22 cellular contexts compared by ENCODE assay signal in the genomic region with DNA sequence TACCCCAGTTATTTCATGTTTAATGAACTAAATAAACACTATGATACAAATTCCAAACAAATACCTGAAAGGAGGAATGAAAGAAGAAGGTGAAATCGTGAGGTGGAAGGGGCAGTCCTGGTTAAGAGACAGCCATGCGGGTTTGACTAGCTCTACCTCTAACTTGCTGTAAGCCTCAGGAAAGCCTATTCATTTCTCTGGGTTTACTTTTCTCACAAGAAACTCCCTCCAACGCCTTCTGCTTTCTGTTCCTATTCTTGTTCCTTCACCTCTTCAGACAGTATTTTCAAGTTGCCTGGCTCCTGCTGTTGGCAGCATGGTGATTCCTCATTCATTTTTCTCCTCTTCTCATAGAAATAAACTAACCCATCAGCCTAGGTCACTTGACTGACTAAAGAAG.
"Had no signal": no experiment of that assay in that cellular context is flagged by ENCODE, and none has a peak within 500 bp of the region (broad histone marks: within the 10 kb centered on the region; RNA-seq: fewer than 3 reads in every experiment).

No MANE protein-coding gene starts in this region.

- H3K4me3 ChIP-seq: pancreas, psoas muscle, right atrium auricular region, spleen, testis, vagina had no signal

- H3K4me1 Mint-ChIP-seq: activated naive CD8-positive, alpha-beta T cell treated with anti-CD3 and anti-CD28 coated beads for 36 hours; memory B cell; WTC11 had no signal

- H3K27ac Mint-ChIP-seq: activated naive CD8-positive, alpha-beta T cell treated with anti-CD3 and anti-CD28 coated beads for 36 hours; activated T-cell treated with anti-CD3 and anti-CD28 coated beads, Interleukin-2, amount 50 U/mL, for 24 hours; activated T-helper 17 cell treated with anti-CD3 and anti-CD28 coated beads, Interleukin-2, amount 50 U/mL, for 72 hours; memory B cell; nephron; WTC11 had no signal

- H3K36me3 ChIP-seq: neutrophil, pancreas, right atrium auricular region, vagina had no signal

- H3K9me3 Mint-ChIP-seq: activated naive CD8-positive, alpha-beta T cell treated with anti-CD3 and anti-CD28 coated beads for 36 hours; activated T-helper 17 cell treated with anti-CD3 and anti-CD28 coated beads, Interleukin-2, amount 50 U/mL, for 72 hours; memory B cell; nephron; WTC11 had no signal

- ATAC-seq: activated T-helper 17 cell treated with anti-CD3 and anti-CD28 coated beads, Interleukin-2, amount 50 U/mL, for 72 hours; foreskin keratinocyte; left colon; pancreas; psoas muscle; WTC11 had no signal

- H3K27me3 Mint-ChIP-seq: activated naive CD8-positive, alpha-beta T cell treated with anti-CD3 and anti-CD28 coated beads for 36 hours; activated T-cell treated with anti-CD3 and anti-CD28 coated beads, Interleukin-2, amount 50 U/mL, for 24 hours; activated T-helper 17 cell treated with anti-CD3 and anti-CD28 coated beads, Interleukin-2, amount 50 U/mL, for 72 hours; memory B cell had no signal

- H3K27me3 ChIP-seq: foreskin keratinocyte, neutrophil, pancreas, right atrium auricular region, spleen, testis, vagina had no signal

- H3K4me3 Mint-ChIP-seq: activated naive CD8-positive, alpha-beta T cell treated with anti-CD3 and anti-CD28 coated beads for 36 hours; activated T-cell treated with anti-CD3 and anti-CD28 coated beads, Interleukin-2, amount 50 U/mL, for 24 hours; activated T-helper 17 cell treated with anti-CD3 and anti-CD28 coated beads, Interleukin-2, amount 50 U/mL, for 72 hours; memory B cell; nephron; WTC11 had no signal

- DNase-seq: activated naive CD4-positive, alpha-beta T cell treated with Interleukin-2 at 50 U/mL for 16 hours; activated naive CD8-positive, alpha-beta T cell treated with anti-CD3 and anti-CD28 coated beads for 36 hours; activated T-cell treated with anti-CD3 and anti-CD28 coated beads, Interleukin-2, amount 50 U/mL, for 24 hours; central memory CD4-positive, alpha-beta T cell; dermis blood vessel endothelial cell; effector CD8-positive, alpha-beta T cell; foreskin keratinocyte; left colon; pancreas; psoas muscle; spleen; stimulated activated CD4-positive, alpha-beta T cell treated with anti-CD3 and anti-CD28 coated beads, Interleukin-4, amount 100 ng/mL, for 1 hour; stimulated activated naive CD4-positive, alpha-beta T cell; testis; trophoblast cell had no signal

- H3K9me3 ChIP-seq: neutrophil, pancreas, psoas muscle, right atrium auricular region, spleen, testis, vagina had no signal

- H3K27ac ChIP-seq: foreskin keratinocyte, neutrophil, pancreas, psoas muscle, right atrium auricular region, spleen, testis, vagina had no signal

- H3K4me1 ChIP-seq: foreskin keratinocyte, psoas muscle, right atrium auricular region, spleen, testis, vagina had no signal
